ENCODE assay signal across 2 cellular contexts in the genomic region with DNA sequence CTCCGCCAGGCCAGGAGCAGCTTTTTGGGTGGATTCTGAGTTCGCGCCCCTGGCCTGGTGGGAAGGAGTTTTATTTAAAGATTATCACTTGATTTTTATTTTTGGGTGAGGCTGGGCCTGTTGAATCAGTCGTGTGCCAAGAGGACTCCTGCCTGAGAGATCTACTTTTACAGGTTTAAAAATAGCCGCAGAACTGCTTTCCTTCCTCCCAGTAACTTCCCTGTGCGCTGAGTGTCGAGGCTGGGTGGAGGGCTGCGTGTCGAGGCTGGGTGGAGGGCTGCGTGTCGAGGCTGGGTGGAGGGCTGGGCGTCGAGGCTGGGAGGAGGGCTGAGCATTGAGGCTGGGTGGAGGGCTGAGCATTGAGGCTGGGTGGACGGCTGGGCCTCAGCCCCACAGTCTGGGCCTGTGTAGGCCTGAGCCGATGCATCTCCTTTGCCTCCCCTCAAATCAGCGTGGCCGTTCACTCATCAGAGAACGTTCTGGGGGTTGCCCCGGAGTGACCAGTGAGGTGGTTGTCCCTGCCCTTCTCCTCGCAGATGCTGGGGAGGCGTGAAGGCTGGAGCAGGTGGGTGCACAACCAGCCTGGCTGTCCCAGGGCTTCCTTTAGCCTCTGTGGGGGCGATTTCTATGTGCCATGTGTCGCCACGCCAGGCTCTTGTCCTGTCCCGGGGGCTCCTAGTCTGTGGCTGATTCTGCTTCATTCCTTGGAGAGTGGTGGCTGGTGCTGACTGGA.
A peak's percentile ranks its signal among the peaks of the same experiment; 100 is the strongest.
TF ChIP-seq lines count a peak whose summit lies in the region.

No MANE protein-coding gene starts in this region.

TF ChIP-seq in K562, 482 proteins besides CTCF, POLR2A, EP300 and RAD21:
- TF ChIP-seq BRF1 (IDR thresholded peaks at IDR 0.05; ENCODE audit: borderline replicate concordance, extremely low read depth, insufficient read length) (no peak), ZFX (CRISPR knock-in tag; IDR thresholded peaks at IDR 0.05) (peak; percentile 36; the same call in 1 of the 2 replicates), TRIM24 (IDR thresholded peaks at IDR 0.05) (no peak), MAFG (tag; conservative IDR thresholded peaks at IDR 0.05) (no peak), ZC3H8 (IDR thresholded peaks at IDR 0.05) (no peak), DIDO1 (tag; IDR thresholded peaks at IDR 0.05; ENCODE audit: low read depth) (no peak), MED1 (CRISPR knock-in tag; IDR thresholded peaks at IDR 0.05; ENCODE audit: borderline replicate concordance) (no peak), JUN (IDR thresholded peaks at IDR 0.05; ENCODE audit: borderline replicate concordance, low read depth, low read length) (no peak), JUN (CRISPR knock-in tag; IDR thresholded peaks at IDR 0.05; ENCODE audit: borderline replicate concordance) (no peak), KAT7 (CRISPR knock-in tag; IDR thresholded peaks at IDR 0.05; ENCODE audit: borderline replicate concordance) (no peak), RBBP5 (IDR thresholded peaks at IDR 0.05; ENCODE audit: borderline replicate concordance, insufficient read depth, low read length, poor library complexity, severe bottlenecking) (peak; percentile 19)
- TF ChIP-seq, protein P1, sequence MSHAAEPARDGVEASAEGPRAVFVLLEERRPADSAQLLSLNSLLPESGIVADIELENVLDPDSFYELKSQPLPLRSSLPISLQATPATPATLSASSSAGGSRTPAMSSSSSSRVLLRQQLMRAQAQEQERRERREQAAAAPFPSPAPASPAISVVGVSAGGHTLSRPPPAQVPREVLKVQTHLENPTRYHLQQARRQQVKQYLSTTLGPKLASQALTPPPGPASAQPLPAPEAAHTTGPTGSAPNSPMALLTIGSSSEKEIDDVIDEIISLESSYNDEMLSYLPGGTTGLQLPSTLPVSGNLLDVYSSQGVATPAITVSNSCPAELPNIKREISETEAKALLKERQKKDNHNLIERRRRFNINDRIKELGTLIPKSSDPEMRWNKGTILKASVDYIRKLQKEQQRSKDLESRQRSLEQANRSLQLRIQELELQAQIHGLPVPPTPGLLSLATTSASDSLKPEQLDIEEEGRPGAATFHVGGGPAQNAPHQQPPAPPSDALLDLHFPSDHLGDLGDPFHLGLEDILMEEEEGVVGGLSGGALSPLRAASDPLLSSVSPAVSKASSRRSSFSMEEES (CRISPR knock-in tag; IDR thresholded peaks at IDR 0.05): no peak

TF ChIP-seq in HepG2, 621 proteins besides CTCF, POLR2A, EP300 and RAD21:
- 0 out of 2 replicates have a peak, but pooled peaks have one; percentile 19 for TF ChIP-seq TBX2 (CRISPR knock-in tag; IDR thresholded peaks at IDR 0.05; ENCODE audit: borderline replicate concordance)
- no peak for TF ChIP-seq ZNF746 (CRISPR knock-in tag; IDR thresholded peaks at IDR 0.05)
- peak; percentile 14 for TF ChIP-seq PRPF4 (IDR thresholded peaks at IDR 0.05; ENCODE audit: low read depth, low read length, poor library complexity, severe bottlenecking)
